ENCODE assay signal across 20 cellular contexts in genomic region chr18:34838669-34839068, GRCh38.
DNase-seq lines count a peak whose midpoint lies in the region; ATAC-seq and TF ChIP-seq lines count a peak whose summit lies in the region.
"Had no signal": no experiment of that assay in that cellular context is flagged by ENCODE, and none has a peak within 500 bp of the region (broad histone marks: within the 10 kb centered on the region; RNA-seq: fewer than 3 reads in every experiment).

No MANE protein-coding gene starts in this region.

- H3K4me1 ChIP-seq in ascending aorta (peaks cover 0 to 25% of the 10 kb centered on the region in 2 donors), upper lobe of right lung (peaks cover 6% of the 10 kb centered on the region), colonic mucosa (no peaks in the 10 kb centered on the region)
- H3K4me1 ChIP-seq: body of pancreas, spleen had no signal

- peaks cover 0 to 2% of the 10 kb centered on the region in 2 donors for H3K9me3 Mint-ChIP-seq in stimulated activated naive B cell treated with anti-CD40 and anti-IgM and Interleukin-4, amounts not matched to agents 10 μg/mL and 1 μg/mL and 100 μg/mL, for 72 hours
- H3K9me3 Mint-ChIP-seq: neural progenitor cell; stimulated activated naive CD8-positive, alpha-beta T cell treated with anti-CD3 and anti-CD28 coated beads, Interleukin-15, Interleukin-2, amounts not matched to agents 100 ng/mL and 50 ng/mL, for 24 hours had no signal

- H3K4me3 Mint-ChIP-seq in stimulated activated naive B cell treated with anti-CD40 and anti-IgM and Interleukin-4, amounts not matched to agents 10 μg/mL and 1 μg/mL and 100 μg/mL, for 72 hours = no peak overlapping the region
- H3K4me3 Mint-ChIP-seq: activated naive CD8-positive, alpha-beta T cell; CD4-positive, CD25-positive, alpha-beta regulatory T cell; neural progenitor cell; stimulated activated naive CD8-positive, alpha-beta T cell treated with anti-CD3 and anti-CD28 coated beads, Interleukin-15, Interleukin-2, amounts not matched to agents 100 ng/mL and 50 ng/mL, for 24 hours had no signal

- no peaks in the 10 kb centered on the region for H3K4me1 Mint-ChIP-seq in stimulated activated naive B cell treated with anti-CD40 and anti-IgM and Interleukin-4, amounts not matched to agents 10 μg/mL and 1 μg/mL and 100 μg/mL, for 72 hours
- H3K4me1 Mint-ChIP-seq: CD4-positive, CD25-positive, alpha-beta regulatory T cell had no signal

- H3K36me3 ChIP-seq in ascending aorta = no peaks in the 10 kb centered on the region
- no peaks in the 10 kb centered on the region for H3K36me3 ChIP-seq in upper lobe of right lung
- H3K36me3 ChIP-seq in colonic mucosa = no peaks in the 10 kb centered on the region
- H3K36me3 ChIP-seq: neural progenitor cell, spleen had no signal

- intact Hi-C loops in ascending aorta (cut with DNase I) (loop anchor here (5.0 kb wide), 1 partner anchor 204 kb away; the partner anchor contains the start of gene MAPRE2), left cardiac atrium (cut with DNase I) (no loop called here), upper lobe of right lung (cut with DNase I) (no loop called here), left colon (cut with DNase I, micrococcal nuclease) (no loop called here), colonic mucosa (cut with DNase I) (no loop called here)

- TF ChIP-seq CTCF in ascending aorta (IDR thresholded peaks at IDR 0.05) (no peak), upper lobe of right lung (IDR thresholded peaks at IDR 0.05) (no peak), colonic mucosa (IDR thresholded peaks at IDR 0.05) (no peak)

- H3K36me3 Mint-ChIP-seq in stimulated activated naive B cell treated with anti-CD40 and anti-IgM and Interleukin-4, amounts not matched to agents 10 μg/mL and 1 μg/mL and 100 μg/mL, for 72 hours = no peaks in the 10 kb centered on the region
- H3K36me3 Mint-ChIP-seq: activated naive CD8-positive, alpha-beta T cell; CD4-positive, CD25-positive, alpha-beta regulatory T cell had no signal

- H3K9me3 ChIP-seq in ascending aorta (no peaks in the 10 kb centered on the region), upper lobe of right lung (no peaks in the 10 kb centered on the region), colonic mucosa (no peaks in the 10 kb centered on the region)
- H3K9me3 ChIP-seq: body of pancreas had no signal

- no peak for DNase-seq in ascending aorta (ENCODE audit: low spot score in 2 of 2)
- no peak for DNase-seq in left cardiac atrium
- DNase-seq in pons (ENCODE audit: low spot score) = peak; percentile 9
- no peak for DNase-seq in upper lobe of right lung
- no peak for DNase-seq in left colon
- no peak for DNase-seq in stimulated activated naive B cell treated with anti-CD40 and anti-IgM and Interleukin-4, amounts not matched to agents 10 μg/mL and 1 μg/mL and 100 μg/mL, for 72 hours
- DNase-seq in colonic mucosa = no peak
- DNase-seq: activated CD4-positive, alpha-beta T cell treated with anti-CD3 and anti-CD28 coated beads for 48 hours; body of pancreas; CD4-positive, CD25-positive, alpha-beta regulatory T cell; DMS 273 treated with DMSO at 0.1 percent for 48 hours; GOT3; Karpas-422; NCI-H2029 treated with DMSO at 0.1 percent for 48 hours; NK-92 treated with Interleukin-12 subunit alpha and Interleukin-12 subunit beta, amount 100 ng/mL, for 24 hours; spleen; stimulated activated CD4-positive, alpha-beta T cell treated with anti-CD3 and anti-CD28 coated beads, Interleukin-4, amount 100 ng/mL, for 1 hour had no signal

- H3K27me3 ChIP-seq in ascending aorta (no peaks in the 10 kb centered on the region), upper lobe of right lung (no peaks in the 10 kb centered on the region), colonic mucosa (no peaks in the 10 kb centered on the region)
- H3K27me3 ChIP-seq: body of pancreas, neural progenitor cell, spleen had no signal

- H3K9ac ChIP-seq in colonic mucosa (ENCODE audit: low read depth in 2 of 2, low read length in 2 of 2) = no peak overlapping the region
- H3K9ac ChIP-seq: neural progenitor cell had no signal

- peak overlapping the region; percentile 77 to 85 for H3K27ac ChIP-seq in ascending aorta
- H3K27ac ChIP-seq in upper lobe of right lung = peak overlapping the region; percentile 15
- H3K27ac ChIP-seq in colonic mucosa = no peak overlapping the region
- H3K27ac ChIP-seq: body of pancreas, neural progenitor cell had no signal

- peak; percentile 63 to 67 for ATAC-seq in left cardiac atrium
- no peak for ATAC-seq in upper lobe of right lung
- no peak for ATAC-seq in left colon
- no peak for ATAC-seq in stimulated activated naive B cell treated with anti-CD40 and anti-IgM and Interleukin-4, amounts not matched to agents 10 μg/mL and 1 μg/mL and 100 μg/mL, for 72 hours (replicated peaks)

- H3K4me3 ChIP-seq in ascending aorta (no peak overlapping the region), upper lobe of right lung (no peak overlapping the region), colonic mucosa (no peak overlapping the region)
- H3K4me3 ChIP-seq: body of pancreas, neural progenitor cell, spleen had no signal

- no peak overlapping the region for H3K27ac Mint-ChIP-seq in stimulated activated naive B cell treated with anti-CD40 and anti-IgM and Interleukin-4, amounts not matched to agents 10 μg/mL and 1 μg/mL and 100 μg/mL, for 72 hours
- H3K27ac Mint-ChIP-seq: activated naive CD8-positive, alpha-beta T cell; CD4-positive, CD25-positive, alpha-beta regulatory T cell; neural progenitor cell; stimulated activated naive CD8-positive, alpha-beta T cell treated with anti-CD3 and anti-CD28 coated beads, Interleukin-15, Interleukin-2, amounts not matched to agents 100 ng/mL and 50 ng/mL, for 24 hours had no signal

- H3K27me3 Mint-ChIP-seq in stimulated activated naive B cell treated with anti-CD40 and anti-IgM and Interleukin-4, amounts not matched to agents 10 μg/mL and 1 μg/mL and 100 μg/mL, for 72 hours = peaks cover 0 to 4% of the 10 kb centered on the region in 2 donors

Comparison
In these comparisons a context has a peak if more than half of its experiments do, and no peak if none do; other contexts are left out.
1. ATAC-seq: peak in left cardiac atrium (2 of 2); none in upper lobe of right lung (single experiment), left colon (single experiment) and stimulated activated naive B cell treated with anti-CD40 and anti-IgM and Interleukin-4, amounts not matched to agents 10 μg/mL and 1 μg/mL and 100 μg/mL, for 72 hours (0 of 2).